In the genomic region with DNA sequence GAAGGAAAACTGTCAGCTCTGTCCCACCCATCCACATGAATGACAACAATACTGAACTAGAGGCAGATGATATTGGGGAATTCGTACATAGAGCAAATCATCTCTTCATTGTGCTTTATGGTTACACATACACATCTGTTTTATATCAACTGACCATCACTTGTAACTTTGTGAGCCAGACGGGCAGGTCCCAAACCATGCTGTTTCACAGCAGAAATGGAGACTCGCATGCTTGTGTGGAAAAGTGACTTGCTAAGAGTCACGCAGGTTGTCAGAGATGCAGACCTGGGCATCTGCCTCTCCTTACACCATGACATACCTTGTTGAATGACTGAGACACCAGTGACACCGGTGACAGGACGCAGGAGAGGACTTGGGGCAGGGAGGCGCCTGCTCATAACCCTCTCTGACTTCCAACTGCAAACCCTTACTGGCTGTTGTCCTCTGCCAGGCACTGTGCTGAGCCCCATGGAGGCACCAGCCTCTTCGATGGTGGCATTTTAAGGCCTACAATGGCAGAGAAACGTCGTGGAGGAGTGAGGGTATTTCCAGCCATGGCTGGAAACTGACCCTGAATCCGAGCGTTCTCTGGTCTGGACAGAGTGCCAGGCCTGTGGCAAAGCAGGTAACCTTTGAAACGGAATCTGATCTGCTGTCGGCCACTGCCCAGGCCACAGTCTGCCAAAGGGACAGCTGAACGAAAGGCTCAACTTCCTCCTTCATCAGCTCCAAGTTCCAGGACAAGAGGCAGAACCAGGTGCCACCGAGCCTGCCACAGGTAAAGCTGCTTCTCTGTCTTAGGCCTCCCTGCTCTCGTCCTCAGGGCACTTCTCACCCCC, we compare ENCODE assay signal across 17 cellular contexts. TPM values are rescaled to one million over a fixed set of nuclear protein-coding genes. Genes with fewer than 3 reads are reported as not detected.
DNase-seq lines count a peak whose midpoint lies in the region; ATAC-seq and TF ChIP-seq lines count a peak whose summit lies in the region.
"Had no signal": no experiment of that assay in that cellular context is flagged by ENCODE, and none has a peak within 500 bp of the region (broad histone marks: within the 10 kb centered on the region; RNA-seq: fewer than 3 reads in every experiment).

No MANE protein-coding gene starts in this region.

- DNase-seq in HFFc6, result no peak
- no peak for DNase-seq in breast epithelium (ENCODE audit: low spot score in 2 of 2)
- DNase-seq in stomach, result peak; percentile 72
- DNase-seq in SJCRH30, result no peak
- DNase-seq in activated effector memory CD4-positive, alpha-beta T cell treated with anti-CD3 and anti-CD28 coated beads, Interleukin-2, amount 50 U/mL, for 16 hours, result no peak
- DNase-seq: activated CD8-positive, alpha-beta memory T cell treated with anti-CD3 and anti-CD28 coated beads for 24 hours; activated naive CD4-positive, alpha-beta T cell treated with anti-CD3 and anti-CD28 coated beads, Interleukin-2, amount 50 U/mL, for 16 hours; activated T-cell treated with anti-CD3 and anti-CD28 coated beads, Interleukin-2, amount 50 U/mL, for 48 hours; AML-193; hypothalamus; NCI-H1417 treated with DMSO at 0.1 percent for 48 hours; stimulated activated CD4-positive, alpha-beta T cell treated with anti-CD3 and anti-CD28 coated beads, Interleukin-12 subunit alpha, Interleukin-12 subunit beta, amount 100 ng/mL, for 4 hours; T-helper 9 cell had no signal

- H3K4me3 ChIP-seq in breast epithelium (no peak overlapping the region), liver (ENCODE audit: low read depth in 1 of 3, low read length in 3 of 3) (no peak overlapping the region), stomach (no peak overlapping the region), SJCRH30 (no peak overlapping the region)
- H3K4me3 ChIP-seq: SK-N-MC had no signal

- no peak for ATAC-seq in HG03025 (IDR thresholded peaks at IDR 0.05; ENCODE audit: low FRiP score, unreplicated experiment)

- H3K27me3 ChIP-seq in breast epithelium, result no peaks in the 10 kb centered on the region
- no peaks in the 10 kb centered on the region for H3K27me3 ChIP-seq in liver (ENCODE audit: control insufficient read depth in 4 of 4, insufficient read depth in 4 of 4, low read length in 3 of 4)
- no peaks in the 10 kb centered on the region for H3K27me3 ChIP-seq in stomach
- no peaks in the 10 kb centered on the region for H3K27me3 ChIP-seq in SJCRH30

- H3K27me3 Mint-ChIP-seq in HFFc6 (ENCODE audit: insufficient read depth), result peaks cover 3% of the 10 kb centered on the region; the same call in 1 of the 2 replicates

- H3K9me3 Mint-ChIP-seq in HFFc6, result no peaks in the 10 kb centered on the region
- H3K9me3 Mint-ChIP-seq: neural crest cell had no signal

- H3K36me3 Mint-ChIP-seq in HFFc6 (ENCODE audit: low read depth), result no peaks in the 10 kb centered on the region

- H3K36me3 ChIP-seq in breast epithelium (no peaks in the 10 kb centered on the region), liver (ENCODE audit: control insufficient read depth in 4 of 4, insufficient read depth in 3 of 4, low read depth in 1 of 4, low read length in 3 of 4) (no peaks in the 10 kb centered on the region), stomach (no peaks in the 10 kb centered on the region), SJCRH30 (no peaks in the 10 kb centered on the region)

- H3K4me3 Mint-ChIP-seq in HFFc6, result no peak overlapping the region
- H3K4me3 Mint-ChIP-seq: neural crest cell had no signal

- peak overlapping the region; percentile 34; the same call in 1 of the 2 replicates for H3K27ac Mint-ChIP-seq in HFFc6

- intact Hi-C loops in breast epithelium (cut with DNase I; ENCODE audit: low total_unique reads), result no loop called here
- intact Hi-C loops in stomach (cut with DNase I; ENCODE audit: low total_unique reads), result no loop called here

- H3K4me1 ChIP-seq in breast epithelium (peaks cover 0 to 19% of the 10 kb centered on the region in 2 donors), liver (ENCODE audit: control insufficient read depth in 4 of 4, insufficient read depth in 4 of 4, low read length in 3 of 4) (peaks cover 10 to 47% (median 40%) of the 10 kb centered on the region in 4 donors), stomach (peaks cover 56 to 84% (median 72%) of the 10 kb centered on the region in 4 donors), SJCRH30 (peaks cover 5% of the 10 kb centered on the region; the same call in 1 of the 2 replicates)

- H3K4me1 Mint-ChIP-seq in HFFc6 (ENCODE audit: low read depth), result peaks cover 46% of the 10 kb centered on the region

- TF ChIP-seq POLR2A in breast epithelium (IDR thresholded peaks at IDR 0.05) (no peak), stomach (IDR thresholded peaks at IDR 0.05) (no peak)

- peak; percentile 40 to 55 for TF ChIP-seq RAD21 in liver (IDR thresholded peaks at IDR 0.05)

- no peak for TF ChIP-seq EP300 in stomach (IDR thresholded peaks at IDR 0.05)

- no peak overlapping the region for H3K9ac ChIP-seq in liver (ENCODE audit: low read depth in 1 of 2, low read length in 2 of 2)

- WGBS in liver, result 55% methylated on average over 17 of the region's 17 CpGs
- WGBS in stomach, 5 donors, result 56 to 84% (median 71%) methylated on average over 16 to 17 of the region's 17 CpGs

- H3K9me3 ChIP-seq in breast epithelium (no peaks in the 10 kb centered on the region), liver (ENCODE audit: control insufficient read depth in 4 of 4, low read length in 3 of 4) (no peaks in the 10 kb centered on the region), stomach (no peaks in the 10 kb centered on the region), SJCRH30 (replicated peaks) (no peaks in the 10 kb centered on the region)

- TF ChIP-seq CTCF in HFFc6 (IDR thresholded peaks at IDR 0.05) (no peak), breast epithelium (IDR thresholded peaks at IDR 0.05) (no peak), liver (IDR thresholded peaks at IDR 0.05; ENCODE audit: low read depth, low read length, missing input control) (no peak), stomach (IDR thresholded peaks at IDR 0.05) (no peak)

- H3K27ac ChIP-seq in breast epithelium (peak overlapping the region; percentile 13 to 84), liver (ENCODE audit: low read depth in 1 of 2, low read length in 2 of 2) (peak overlapping the region; percentile 66 to 81), stomach (peak overlapping the region; percentile 39 to 74 (median 61)), SJCRH30 (no peak overlapping the region)
- H3K27ac ChIP-seq: SK-N-MC had no signal

TF ChIP-seq in liver, 16 proteins besides CTCF, POLR2A, EP300 and RAD21 (continues in another document):
- peak; percentile 83 to 94 for TF ChIP-seq HNF4A (conservative IDR thresholded peaks at IDR 0.05)
- peak in 1 of 2 donors; percentile 55 for TF ChIP-seq EGR1 (IDR thresholded peaks at IDR 0.05; ENCODE audit: low read depth in 2 of 2)
- peak; percentile 43 for TF ChIP-seq HNF4G (IDR thresholded peaks at IDR 0.05)
- TF ChIP-seq, protein P1, sequence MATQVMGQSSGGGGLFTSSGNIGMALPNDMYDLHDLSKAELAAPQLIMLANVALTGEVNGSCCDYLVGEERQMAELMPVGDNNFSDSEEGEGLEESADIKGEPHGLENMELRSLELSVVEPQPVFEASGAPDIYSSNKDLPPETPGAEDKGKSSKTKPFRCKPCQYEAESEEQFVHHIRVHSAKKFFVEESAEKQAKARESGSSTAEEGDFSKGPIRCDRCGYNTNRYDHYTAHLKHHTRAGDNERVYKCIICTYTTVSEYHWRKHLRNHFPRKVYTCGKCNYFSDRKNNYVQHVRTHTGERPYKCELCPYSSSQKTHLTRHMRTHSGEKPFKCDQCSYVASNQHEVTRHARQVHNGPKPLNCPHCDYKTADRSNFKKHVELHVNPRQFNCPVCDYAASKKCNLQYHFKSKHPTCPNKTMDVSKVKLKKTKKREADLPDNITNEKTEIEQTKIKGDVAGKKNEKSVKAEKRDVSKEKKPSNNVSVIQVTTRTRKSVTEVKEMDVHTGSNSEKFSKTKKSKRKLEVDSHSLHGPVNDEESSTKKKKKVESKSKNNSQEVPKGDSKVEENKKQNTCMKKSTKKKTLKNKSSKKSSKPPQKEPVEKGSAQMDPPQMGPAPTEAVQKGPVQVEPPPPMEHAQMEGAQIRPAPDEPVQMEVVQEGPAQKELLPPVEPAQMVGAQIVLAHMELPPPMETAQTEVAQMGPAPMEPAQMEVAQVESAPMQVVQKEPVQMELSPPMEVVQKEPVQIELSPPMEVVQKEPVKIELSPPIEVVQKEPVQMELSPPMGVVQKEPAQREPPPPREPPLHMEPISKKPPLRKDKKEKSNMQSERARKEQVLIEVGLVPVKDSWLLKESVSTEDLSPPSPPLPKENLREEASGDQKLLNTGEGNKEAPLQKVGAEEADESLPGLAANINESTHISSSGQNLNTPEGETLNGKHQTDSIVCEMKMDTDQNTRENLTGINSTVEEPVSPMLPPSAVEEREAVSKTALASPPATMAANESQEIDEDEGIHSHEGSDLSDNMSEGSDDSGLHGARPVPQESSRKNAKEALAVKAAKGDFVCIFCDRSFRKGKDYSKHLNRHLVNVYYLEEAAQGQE (IDR thresholded peaks at IDR 0.05), result peak; percentile 68
- peak; percentile 79 for TF ChIP-seq YY1 (IDR thresholded peaks at IDR 0.05)
- TF ChIP-seq FOXA1 (IDR thresholded peaks at IDR 0.05), result peak; percentile 26
- TF ChIP-seq FOXA2 (IDR thresholded peaks at IDR 0.05), result peak; percentile 5
- TF ChIP-seq, protein P2, sequence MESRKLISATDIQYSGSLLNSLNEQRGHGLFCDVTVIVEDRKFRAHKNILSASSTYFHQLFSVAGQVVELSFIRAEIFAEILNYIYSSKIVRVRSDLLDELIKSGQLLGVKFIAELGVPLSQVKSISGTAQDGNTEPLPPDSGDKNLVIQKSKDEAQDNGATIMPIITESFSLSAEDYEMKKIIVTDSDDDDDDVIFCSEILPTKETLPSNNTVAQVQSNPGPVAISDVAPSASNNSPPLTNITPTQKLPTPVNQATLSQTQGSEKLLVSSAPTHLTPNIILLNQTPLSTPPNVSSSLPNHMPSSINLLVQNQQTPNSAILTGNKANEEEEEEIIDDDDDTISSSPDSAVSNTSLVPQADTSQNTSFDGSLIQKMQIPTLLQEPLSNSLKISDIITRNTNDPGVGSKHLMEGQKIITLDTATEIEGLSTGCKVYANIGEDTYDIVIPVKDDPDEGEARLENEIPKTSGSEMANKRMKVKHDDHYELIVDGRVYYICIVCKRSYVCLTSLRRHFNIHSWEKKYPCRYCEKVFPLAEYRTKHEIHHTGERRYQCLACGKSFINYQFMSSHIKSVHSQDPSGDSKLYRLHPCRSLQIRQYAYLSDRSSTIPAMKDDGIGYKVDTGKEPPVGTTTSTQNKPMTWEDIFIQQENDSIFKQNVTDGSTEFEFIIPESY (IDR thresholded peaks at IDR 0.05), result no peak
- TF ChIP-seq NR2F2 (IDR thresholded peaks at IDR 0.05), result no peak

RNA-seq across cellular contexts. Expression of gene ROCK2, which starts 26.9 kb away (rescaled TPM):
- total RNA-seq in HFFc6 (2021; fragmentation: NEBNext Ultra II Directional; extraction: Animal tissue kit (Norgen Biotek cat#: 25700)), result 10 to 100 TPM; 41.6 to 54.3 (median 51.7) TPM
- total RNA-seq in breast epithelium (100 to 1,000 TPM in 2 of 3 donors, 10 to 100 TPM in 1; 87.1 to 181 (median 103) TPM), liver (10 to 100 TPM; 16.1 to 31.0 TPM), stomach (100 to 1,000 TPM in 1 of 5 donors, 10 to 100 TPM in 4; 31.6 to 113 (median 54.3) TPM)
- polyA plus RNA-seq in liver (1 to 10 TPM; 5.3 to 8.3 TPM), stomach (10 to 100 TPM in 1 of 3 donors, 1 to 10 TPM in 2; 5.6 to 10.7 (median 7.7) TPM)
- total RNA-seq in SJCRH30 (2014; rRNA removed; shearing (Covaris generic)), result 50.5 and 61.2 TPM in 2 replicates
